Comparison of ENCODE assay signal across 32 cellular contexts in the genomic region with DNA sequence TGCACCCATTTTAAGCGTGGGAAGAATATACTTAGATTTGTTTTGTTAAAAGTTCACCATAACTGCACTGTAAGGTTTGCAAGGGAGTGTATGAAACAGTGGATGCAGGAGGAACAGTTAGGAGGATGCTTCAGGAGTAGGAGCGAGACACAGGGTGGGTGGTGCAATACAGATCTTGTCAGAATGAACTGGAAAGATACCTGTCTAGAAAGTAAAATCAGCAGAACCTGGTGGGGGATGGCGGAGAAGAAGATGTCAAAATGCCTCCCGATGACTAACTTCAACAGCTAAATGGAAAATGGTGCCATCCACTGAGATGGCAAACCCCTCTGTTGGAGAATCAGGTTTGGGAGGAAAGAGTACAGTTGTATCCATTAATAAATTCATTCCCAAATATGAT.
"Had no signal": no experiment of that assay in that cellular context is flagged by ENCODE, and none has a peak within 500 bp of the region (broad histone marks: within the 10 kb centered on the region; RNA-seq: fewer than 3 reads in every experiment).

No MANE protein-coding gene starts in this region.

- H3K4me3 Mint-ChIP-seq: brain; nephron; stimulated activated naive B cell treated with anti-CD40 and anti-IgM and Interleukin-4, amounts not matched to agents 10 μg/mL and 1 μg/mL and 100 μg/mL, for 72 hours; T-helper 1 cell treated with Interleukin-12 subunit alpha and Interleukin-12 subunit beta and Interleukin-4 antibody, amounts not matched to agents 30 μg/mL and 1 μg/mL, for 36 hours had no signal

- H3K9me3 ChIP-seq: ascending aorta, heart right ventricle, lower lobe of right lung, neutrophil, ovary, SK-N-SH, testis, transverse colon had no signal

- ATAC-seq: esophagus mucosa; heart right ventricle; lower lobe of right lung; sciatic nerve; stimulated activated naive B cell treated with anti-CD40 and anti-IgM and Interleukin-4, amounts not matched to agents 10 μg/mL and 1 μg/mL and 100 μg/mL, for 72 hours had no signal

- H3K27ac ChIP-seq: ascending aorta, cardiac muscle cell, coronary artery, heart right ventricle, lower lobe of right lung, neutrophil, ovary, skin epidermis, testis, transverse colon, VCaP had no signal

- H3K4me3 ChIP-seq: ascending aorta, cardiac muscle cell, coronary artery, heart right ventricle, lower lobe of right lung, ovary, skin epidermis, testis, transverse colon had no signal

- H3K36me3 ChIP-seq: ovary had no signal

- H3K9ac ChIP-seq: SK-N-SH had no signal

- H3K27me3 Mint-ChIP-seq: brain; progenitor cell of endocrine pancreas; stimulated activated naive B cell treated with anti-CD40 and anti-IgM and Interleukin-4, amounts not matched to agents 10 μg/mL and 1 μg/mL and 100 μg/mL, for 72 hours had no signal

- H3K9me3 Mint-ChIP-seq: brain; nephron; stimulated activated naive B cell treated with anti-CD40 and anti-IgM and Interleukin-4, amounts not matched to agents 10 μg/mL and 1 μg/mL and 100 μg/mL, for 72 hours; T-helper 1 cell treated with Interleukin-12 subunit alpha and Interleukin-12 subunit beta and Interleukin-4 antibody, amounts not matched to agents 30 μg/mL and 1 μg/mL, for 36 hours had no signal

- H3K4me1 ChIP-seq: ascending aorta, testis, transverse colon had no signal

- H3K27ac Mint-ChIP-seq: stimulated activated naive B cell treated with anti-CD40 and anti-IgM and Interleukin-4, amounts not matched to agents 10 μg/mL and 1 μg/mL and 100 μg/mL, for 72 hours; T-helper 1 cell treated with Interleukin-12 subunit alpha and Interleukin-12 subunit beta and Interleukin-4 antibody, amounts not matched to agents 30 μg/mL and 1 μg/mL, for 36 hours had no signal

- H3K27me3 ChIP-seq: ascending aorta, cardiac muscle cell, heart right ventricle, neutrophil, ovary, testis, transverse colon had no signal

- H3K9me2 ChIP-seq: SK-N-SH had no signal

- H3K4me2 ChIP-seq: SK-N-SH had no signal

- DNase-seq: activated CD4-positive, alpha-beta T cell treated with anti-CD3 and anti-CD28 coated beads for 4 hours; activated CD4-positive, alpha-beta T cell treated with anti-CD3 and anti-CD28 coated beads, Interleukin-2, amount 50 U/mL, for 48 hours; activated CD8-positive, alpha-beta memory T cell treated with anti-CD3 and anti-CD28 coated beads for 24 hours; activated gamma-delta T cell treated with Interleukin-2 at 50 U/mL for 16 hours; activated naive CD4-positive, alpha-beta T cell treated with anti-CD3 and anti-CD28 coated beads, Interleukin-2, amount 50 U/mL, for 16 hours; foreskin fibroblast; heart right ventricle; lower lobe of right lung; mesendoderm; ovary; retina; SK-N-SH; stimulated activated CD4-positive, alpha-beta T cell treated with anti-CD3 and anti-CD28 coated beads, Interleukin-1b, Interleukin-23, amount 100 ng/mL, for 48 hours; stimulated activated CD4-positive, alpha-beta T cell treated with anti-CD3 and anti-CD28 coated beads, Interleukin-4, amount 100 ng/mL, for 4 hours; stimulated activated CD8-positive, alpha-beta memory T cell treated with anti-CD3 and anti-CD28 coated beads, Interleukin-4, amount 100 ng/mL, for 48 hours; stimulated activated naive B cell treated with anti-CD40 and anti-IgM and Interleukin-4, amounts not matched to agents 10 μg/mL and 1 μg/mL and 100 μg/mL, for 72 hours; SW 1271; T-helper 9 cell; testis; transverse colon had no signal
